ENCODE assay signal across 8 cellular contexts in the genomic region with DNA sequence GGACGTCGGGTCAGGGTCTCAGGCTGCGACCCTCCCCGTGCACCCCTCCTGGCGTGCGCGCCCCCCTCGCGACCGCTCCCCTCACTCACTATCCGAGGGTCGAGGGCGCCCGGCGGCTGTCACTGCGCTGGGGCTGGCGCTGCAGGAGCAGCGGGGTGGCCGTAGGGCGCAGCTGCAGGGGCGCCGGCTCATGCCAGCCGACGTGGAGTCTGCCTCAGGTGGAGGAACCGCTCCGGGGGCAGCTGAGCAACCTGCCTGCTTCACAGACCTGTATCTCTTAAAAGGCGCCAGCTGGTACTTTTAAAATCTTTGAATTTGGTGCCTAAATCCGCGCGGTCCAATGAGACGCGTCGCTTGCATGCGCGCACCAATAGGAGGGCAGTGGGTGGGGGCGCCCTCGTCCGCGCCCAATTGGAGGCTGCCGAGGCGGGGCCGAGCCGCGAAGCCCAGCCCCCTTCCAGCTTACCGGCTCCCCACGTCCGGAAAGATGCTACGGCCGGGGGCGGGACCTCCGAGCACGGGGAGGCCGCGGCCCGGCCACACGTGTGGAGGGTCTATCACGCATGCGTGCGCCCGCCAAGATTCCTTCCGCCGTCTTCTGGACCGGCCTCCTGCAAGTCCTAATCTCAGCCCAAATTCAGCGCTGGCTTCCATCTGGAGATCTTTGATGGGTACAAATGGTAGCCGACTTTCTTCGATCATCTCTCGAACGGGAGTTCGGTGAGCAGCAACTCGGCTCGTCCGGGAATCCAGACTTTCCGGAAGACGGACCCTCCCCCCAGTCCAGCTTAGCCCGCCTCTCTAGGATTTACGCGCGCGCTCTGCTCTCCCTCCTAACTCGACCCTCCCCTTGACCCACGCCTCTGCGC. TPM values are rescaled to one million over a fixed set of nuclear protein-coding genes. Genes with fewer than 3 reads are reported as not detected.
DNase-seq lines count a peak whose midpoint lies in the region; ATAC-seq and TF ChIP-seq lines count a peak whose summit lies in the region.

A gene with protein sequence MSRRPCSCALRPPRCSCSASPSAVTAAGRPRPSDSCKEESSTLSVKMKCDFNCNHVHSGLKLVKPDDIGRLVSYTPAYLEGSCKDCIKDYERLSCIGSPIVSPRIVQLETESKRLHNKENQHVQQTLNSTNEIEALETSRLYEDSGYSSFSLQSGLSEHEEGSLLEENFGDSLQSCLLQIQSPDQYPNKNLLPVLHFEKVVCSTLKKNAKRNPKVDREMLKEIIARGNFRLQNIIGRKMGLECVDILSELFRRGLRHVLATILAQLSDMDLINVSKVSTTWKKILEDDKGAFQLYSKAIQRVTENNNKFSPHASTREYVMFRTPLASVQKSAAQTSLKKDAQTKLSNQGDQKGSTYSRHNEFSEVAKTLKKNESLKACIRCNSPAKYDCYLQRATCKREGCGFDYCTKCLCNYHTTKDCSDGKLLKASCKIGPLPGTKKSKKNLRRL (minus strand): TSS at position 274 of the 869 bp plus-strand sequence. CDS start 82 bp downstream, at position 192.

- no peak for TF ChIP-seq RAD21 in SK-N-SH (IDR thresholded peaks at IDR 0.05; ENCODE audit: low read length)

- H3K4me3 ChIP-seq in SK-N-SH (ENCODE audit: low read depth in 2 of 2, low read length in 1 of 2) (peak within 1 kb of the TSS; percentile 95 to 98), suprapubic skin (peak within 1 kb of the TSS; percentile 83)

- WGBS in SK-N-SH (ENCODE audit: low lambda C conversion rate): 2% methylated on average over 32 of the region's 82 CpGs
- WGBS in suprapubic skin: 0% methylated on average over 29 of the region's 82 CpGs

- peaks cover 5 to 19% of the 10 kb centered on the region in 2 experiments; a peak in 2 of 4 replicates for H3K4me1 ChIP-seq in SK-N-SH (ENCODE audit: control insufficient read depth in 1 of 2, insufficient read depth in 2 of 2, low read depth in 1 of 2, low read length in 1 of 2)
- H3K4me1 ChIP-seq in suprapubic skin: peaks cover 33% of the 10 kb centered on the region

- H3K79me2 ChIP-seq in SK-N-SH (ENCODE audit: insufficient read depth): peaks cover 86% of the 10 kb centered on the region

- POLR2A ChIA-PET in SK-N-SH (lab: Yijun Ruan, JAX): interaction anchor here (0.6 to 1.4 kb wide), 6 partner anchors 11 to 1875 kb away, joined by 3 to 11 read pairs (median 4); a partner anchor contains a TSS

- CTCF ChIA-PET in SK-N-SH (lab: Yijun Ruan, JAX): no interaction called here

- no peaks in the 10 kb centered on the region for H3K9me3 ChIP-seq in SK-N-SH
- H3K9me3 ChIP-seq in suprapubic skin: no peaks in the 10 kb centered on the region

- ATAC-seq in HG02571 (IDR thresholded peaks at IDR 0.05; ENCODE audit: unreplicated experiment): peak; percentile 80

- H3K9ac ChIP-seq in SK-N-SH: peak within 1 kb of the TSS; percentile 98

- peaks cover 23% of the 10 kb centered on the region for H3F3A ChIP-seq in SK-N-SH (replicated peaks; ENCODE audit: insufficient read depth)

- H3K27ac ChIP-seq in SK-N-SH (ENCODE audit: low read depth in 2 of 2, low read length in 1 of 2) (peak within 1 kb of the TSS; percentile 95 to 99), suprapubic skin (peak within 1 kb of the TSS; percentile 95)

- DNase-seq in GM04504 (ENCODE audit: low read depth): peak; percentile 96
- peak; percentile 93 for DNase-seq in NCI-H1048 (lab: John Stamatoyannopoulos, UW)
- peak; percentile 97 for DNase-seq in SK-N-SH
- peak; percentile 99 for DNase-seq in activated naive CD4-positive, alpha-beta T cell treated with anti-CD3 and anti-CD28 coated beads, Interleukin-2, amount 50 U/mL, for 16 hours
- DNase-seq in germinal center (ENCODE audit: low spot score): peak; percentile 96
- peak; percentile 83 for DNase-seq in non-pigmented ciliary epithelial cell (ENCODE audit: low read depth)
- DNase-seq in suprapubic skin (ENCODE audit: low spot score in 2 of 2): peak; percentile 97 to 98

- H3K9me2 ChIP-seq in SK-N-SH: no peaks in the 10 kb centered on the region

- peaks cover 7 to 10% of the 10 kb centered on the region in 2 experiments for H3K36me3 ChIP-seq in SK-N-SH (replicated peaks in 1 of 2; ENCODE audit: control insufficient read depth in 1 of 2, insufficient read depth in 2 of 2, low read length in 1 of 2)
- H3K36me3 ChIP-seq in suprapubic skin: no peaks in the 10 kb centered on the region

- H4K20me1 ChIP-seq in SK-N-SH (ENCODE audit: insufficient read depth): peaks cover 30% of the 10 kb centered on the region

- peak in 1 of 2 donors; percentile 43 for TF ChIP-seq POLR2A in suprapubic skin (IDR thresholded peaks at IDR 0.05)

- H3K27me3 ChIP-seq in SK-N-SH (ENCODE audit: insufficient read depth): no peaks in the 10 kb centered on the region
- no peaks in the 10 kb centered on the region for H3K27me3 ChIP-seq in suprapubic skin

- peak within 1 kb of the TSS; percentile 78 for H2AFZ ChIP-seq in SK-N-SH (ENCODE audit: low read depth)

- peak within 1 kb of the TSS; percentile 97 for H3K4me2 ChIP-seq in SK-N-SH

- TF ChIP-seq CTCF in SK-N-SH (IDR thresholded peaks at IDR 0.05): no peak
- TF ChIP-seq CTCF in suprapubic skin (IDR thresholded peaks at IDR 0.05): no peak

- TF ChIP-seq EP300 in SK-N-SH (IDR thresholded peaks at IDR 0.05; ENCODE audit: borderline replicate concordance in 1 of 2, low read depth in 1 of 2, low read length in 1 of 2): 0 out of 4 replicates have a peak, but pooled peaks of 1 of the 2 experiments have one; percentile 10
- TF ChIP-seq EP300 in suprapubic skin (IDR thresholded peaks at IDR 0.05): no peak

TF ChIP-seq in SK-N-SH, 30 proteins besides CTCF, POLR2A, EP300 and RAD21 (continues in another document):
- TF ChIP-seq, protein P1, sequence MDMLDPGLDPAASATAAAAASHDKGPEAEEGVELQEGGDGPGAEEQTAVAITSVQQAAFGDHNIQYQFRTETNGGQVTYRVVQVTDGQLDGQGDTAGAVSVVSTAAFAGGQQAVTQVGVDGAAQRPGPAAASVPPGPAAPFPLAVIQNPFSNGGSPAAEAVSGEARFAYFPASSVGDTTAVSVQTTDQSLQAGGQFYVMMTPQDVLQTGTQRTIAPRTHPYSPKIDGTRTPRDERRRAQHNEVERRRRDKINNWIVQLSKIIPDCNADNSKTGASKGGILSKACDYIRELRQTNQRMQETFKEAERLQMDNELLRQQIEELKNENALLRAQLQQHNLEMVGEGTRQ (IDR thresholded peaks at IDR 0.05; ENCODE audit: borderline replicate concordance, low read depth, low read length): no peak
- TF ChIP-seq, protein P2, sequence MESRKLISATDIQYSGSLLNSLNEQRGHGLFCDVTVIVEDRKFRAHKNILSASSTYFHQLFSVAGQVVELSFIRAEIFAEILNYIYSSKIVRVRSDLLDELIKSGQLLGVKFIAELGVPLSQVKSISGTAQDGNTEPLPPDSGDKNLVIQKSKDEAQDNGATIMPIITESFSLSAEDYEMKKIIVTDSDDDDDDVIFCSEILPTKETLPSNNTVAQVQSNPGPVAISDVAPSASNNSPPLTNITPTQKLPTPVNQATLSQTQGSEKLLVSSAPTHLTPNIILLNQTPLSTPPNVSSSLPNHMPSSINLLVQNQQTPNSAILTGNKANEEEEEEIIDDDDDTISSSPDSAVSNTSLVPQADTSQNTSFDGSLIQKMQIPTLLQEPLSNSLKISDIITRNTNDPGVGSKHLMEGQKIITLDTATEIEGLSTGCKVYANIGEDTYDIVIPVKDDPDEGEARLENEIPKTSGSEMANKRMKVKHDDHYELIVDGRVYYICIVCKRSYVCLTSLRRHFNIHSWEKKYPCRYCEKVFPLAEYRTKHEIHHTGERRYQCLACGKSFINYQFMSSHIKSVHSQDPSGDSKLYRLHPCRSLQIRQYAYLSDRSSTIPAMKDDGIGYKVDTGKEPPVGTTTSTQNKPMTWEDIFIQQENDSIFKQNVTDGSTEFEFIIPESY (IDR thresholded peaks at IDR 0.05; ENCODE audit: borderline replicate concordance, low read depth): no peak
- TF ChIP-seq TAF1 (IDR thresholded peaks at IDR 0.05; ENCODE audit: borderline replicate concordance, low read depth, low read length) (peak; percentile 95), SMC3 (IDR thresholded peaks at IDR 0.05; ENCODE audit: low read depth, low read length) (no peak), GATA2 (CRISPR knock-in tag; IDR thresholded peaks at IDR 0.05) (no peak), EZH2phosphoT487 (IDR thresholded peaks at IDR 0.05; ENCODE audit: borderline replicate concordance, low read depth) (no peak), FOSL2 (IDR thresholded peaks at IDR 0.05; ENCODE audit: borderline replicate concordance, low read depth) (no peak), GABPA (IDR thresholded peaks at IDR 0.05; ENCODE audit: low read depth) (peak; percentile 44; the same call in 1 of the 2 replicates), TCF12 (IDR thresholded peaks at IDR 0.05) (no peak), JUND (IDR thresholded peaks at IDR 0.05) (no peak), ELF1 (IDR thresholded peaks at IDR 0.05) (peak; percentile 39), FOXJ3 (CRISPR knock-in tag; IDR thresholded peaks at IDR 0.05) (0 out of 2 replicates have a peak, but pooled peaks have one; percentile 16), CHD2 (IDR thresholded peaks at IDR 0.05; ENCODE audit: low read length, partially characterized antibody) (peak; percentile 51), YY1 (IDR thresholded peaks at IDR 0.05; ENCODE audit: low read depth) (no peak), SIN3A (IDR thresholded peaks at IDR 0.05; ENCODE audit: borderline replicate concordance, low read depth, low read length) (peak; percentile 99), TEAD4 (IDR thresholded peaks at IDR 0.05; ENCODE audit: borderline replicate concordance, insufficient read depth) (no peak), RXRA (IDR thresholded peaks at IDR 0.05; ENCODE audit: borderline replicate concordance, low read depth) (no peak)
- TF ChIP-seq, protein P3, sequence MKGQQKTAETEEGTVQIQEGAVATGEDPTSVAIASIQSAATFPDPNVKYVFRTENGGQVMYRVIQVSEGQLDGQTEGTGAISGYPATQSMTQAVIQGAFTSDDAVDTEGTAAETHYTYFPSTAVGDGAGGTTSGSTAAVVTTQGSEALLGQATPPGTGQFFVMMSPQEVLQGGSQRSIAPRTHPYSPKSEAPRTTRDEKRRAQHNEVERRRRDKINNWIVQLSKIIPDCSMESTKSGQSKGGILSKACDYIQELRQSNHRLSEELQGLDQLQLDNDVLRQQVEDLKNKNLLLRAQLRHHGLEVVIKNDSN (IDR thresholded peaks at IDR 0.05; ENCODE audit: borderline replicate concordance, low read depth): peak; percentile 6; the same call in 1 of the 2 replicates

RNA-seq across cellular contexts. Expression of the gene that starts here (rescaled TPM):
- polyA plus RNA-seq in SK-N-SH (2012; rRNA removed): 10.6 and 12.5 TPM in 2 replicates
- polyA plus RNA-seq in SK-N-SH (2012; cell fraction: cytosol; rRNA removed): 15.1 and 20.7 TPM in 2 replicates
- polyA plus RNA-seq in SK-N-SH (2012; cell fraction: nucleus; rRNA removed): 10.3 and 13.0 TPM in 2 replicates
- total RNA-seq in suprapubic skin: 1 to 10 TPM; 2.4 to 3.5 (median 3.3) TPM

Comparison
In these comparisons a context has a peak if more than half of its experiments do, and no peak if none do; other contexts are left out.
1. Peak in every context shown above with its lines: DNase-seq, ATAC-seq, H3K4me3 ChIP-seq and H3K27ac ChIP-seq.